Comparison of ENCODE assay signal across 1 cellular context in the genomic region with DNA sequence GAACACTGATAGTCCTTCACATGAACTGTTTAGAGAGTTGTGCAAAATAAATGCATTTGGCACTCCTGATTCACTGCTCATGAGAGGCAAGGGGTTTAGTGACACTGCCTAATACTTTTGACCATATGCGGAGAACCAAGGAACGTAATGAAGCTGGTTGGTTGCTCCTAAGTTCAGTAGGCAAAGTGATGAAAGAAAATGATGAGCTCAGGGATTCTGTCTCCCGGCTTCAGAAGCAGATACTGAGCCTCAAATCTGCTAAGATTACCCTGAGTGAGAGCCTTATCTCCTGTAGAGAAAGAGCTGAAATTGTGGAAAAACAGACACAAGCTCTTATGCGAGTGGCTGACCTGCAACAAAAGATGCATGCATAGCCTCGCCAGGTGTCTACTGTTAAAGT. TPM values are rescaled to one million over a fixed set of nuclear protein-coding genes. Genes with fewer than 3 reads are reported as not detected.
"Had no signal": no experiment of that assay in that cellular context is flagged by ENCODE, and none has a peak within 500 bp of the region (broad histone marks: within the 10 kb centered on the region; RNA-seq: fewer than 3 reads in every experiment).

No MANE protein-coding gene starts in this region.

RNA-seq across cellular contexts. Expression of gene SLFN12, which starts 21.7 kb away (rescaled TPM):
- total RNA-seq: NCI-H460 had no signal
